ENCODE assay signal across 13 cellular contexts in genomic region chr6:79601020-79601609, GRCh38. TPM values are rescaled to one million over a fixed set of nuclear protein-coding genes. Genes with fewer than 3 reads are reported as not detected.
DNase-seq lines count a peak whose midpoint lies in the region; ATAC-seq and TF ChIP-seq lines count a peak whose summit lies in the region.
"Had no signal": no experiment of that assay in that cellular context is flagged by ENCODE, and none has a peak within 500 bp of the region (broad histone marks: within the 10 kb centered on the region; RNA-seq: fewer than 3 reads in every experiment).

No MANE protein-coding gene starts in this region.

- peak overlapping the region; percentile 61 for H3K27ac Mint-ChIP-seq in osteocyte (ENCODE audit: unreplicated experiment)
- H3K27ac Mint-ChIP-seq in naive thymus-derived CD4-positive, alpha-beta T cell, result no peak overlapping the region
- H3K27ac Mint-ChIP-seq: activated CD8-positive, alpha-beta memory T cell treated with anti-CD3 and anti-CD28 coated beads, Interleukin-2, amount 10 ng/mL, durations not matched to agents 7 days and 5 days had no signal

- H3K4me1 ChIP-seq in RWPE2 (ENCODE audit: insufficient read depth, poor library complexity, severe bottlenecking), result peaks cover 3% of the 10 kb centered on the region
- no peaks in the 10 kb centered on the region for H3K4me1 ChIP-seq in naive thymus-derived CD4-positive, alpha-beta T cell (ENCODE audit: control insufficient read depth in 2 of 2, insufficient read depth in 2 of 2, low read length in 2 of 2)
- H3K4me1 ChIP-seq: upper lobe of left lung had no signal

- no peak for TF ChIP-seq POLR2A in erythroblast (IDR thresholded peaks at IDR 0.05; ENCODE audit: low read length)

- no peaks in the 10 kb centered on the region for H3K36me3 ChIP-seq in RWPE2 (ENCODE audit: low read depth)
- no peaks in the 10 kb centered on the region for H3K36me3 ChIP-seq in naive thymus-derived CD4-positive, alpha-beta T cell (ENCODE audit: control insufficient read depth in 2 of 3, insufficient read depth in 3 of 3, low read length in 3 of 3)
- H3K36me3 ChIP-seq: upper lobe of left lung had no signal

- CTCF ChIA-PET in naive thymus-derived CD4-positive, alpha-beta T cell (lab: Charles Lee), result no interaction called here

- no peak overlapping the region for H3K4me3 Mint-ChIP-seq in osteocyte (ENCODE audit: unreplicated experiment)
- H3K4me3 Mint-ChIP-seq in naive thymus-derived CD4-positive, alpha-beta T cell, result no peak overlapping the region
- H3K4me3 Mint-ChIP-seq: activated CD8-positive, alpha-beta memory T cell treated with anti-CD3 and anti-CD28 coated beads, Interleukin-2, amount 10 ng/mL, durations not matched to agents 7 days and 5 days had no signal

- peak; percentile 59 for DNase-seq in EL
- DNase-seq in RWPE2 (ENCODE audit: low spot score), result no peak
- peak; percentile 12 for DNase-seq in epithelial cell of proximal tubule (ENCODE audit: low read depth)
- DNase-seq in osteocyte (ENCODE audit: extremely low spot score, unreplicated experiment), result no peak
- no peak for DNase-seq in erythroblast (lab: John Stamatoyannopoulos, UW)
- DNase-seq in naive thymus-derived CD4-positive, alpha-beta T cell, result no peak
- DNase-seq in islet precursor cell, result no peak
- DNase-seq: activated CD8-positive, alpha-beta memory T cell treated with anti-CD3 and anti-CD28 coated beads, Interleukin-2, amount 10 ng/mL, durations not matched to agents 7 days and 5 days; cerebellar nuclear complex; DND-41; upper lobe of left lung had no signal

- H3K27ac ChIP-seq in RWPE2 (ENCODE audit: poor library complexity, severe bottlenecking), result no peak overlapping the region
- H3K27ac ChIP-seq in naive thymus-derived CD4-positive, alpha-beta T cell (ENCODE audit: low read depth, low read length), result no peak overlapping the region
- H3K27ac ChIP-seq: SK-N-MC, upper lobe of left lung had no signal

- peak; percentile 96 for ATAC-seq in RWPE2 (ENCODE audit: low read depth)
- ATAC-seq in naive thymus-derived CD4-positive, alpha-beta T cell, result no peak
- no peak for ATAC-seq in GM21576 (IDR thresholded peaks at IDR 0.05; ENCODE audit: unreplicated experiment)
- ATAC-seq: activated CD8-positive, alpha-beta memory T cell treated with anti-CD3 and anti-CD28 coated beads, Interleukin-2, amount 10 ng/mL, durations not matched to agents 7 days and 5 days had no signal

- H3K4me1 Mint-ChIP-seq in osteocyte (ENCODE audit: unreplicated experiment), result peaks cover 14% of the 10 kb centered on the region
- H3K4me1 Mint-ChIP-seq in naive thymus-derived CD4-positive, alpha-beta T cell, result peaks cover 0 to 5% (median 0%) of the 10 kb centered on the region in 7 donors
- H3K4me1 Mint-ChIP-seq: activated CD8-positive, alpha-beta memory T cell treated with anti-CD3 and anti-CD28 coated beads, Interleukin-2, amount 10 ng/mL, durations not matched to agents 7 days and 5 days had no signal

- TF ChIP-seq CTCF in RWPE2 (IDR thresholded peaks at IDR 0.05; ENCODE audit: poor library complexity, severe bottlenecking), result no peak
- TF ChIP-seq CTCF in epithelial cell of proximal tubule (conservative IDR thresholded peaks at IDR 0.05; ENCODE audit: low read depth, low read length), result no peak
- no peak for TF ChIP-seq CTCF in osteocyte (IDR thresholded peaks at IDR 0.05)

- no peaks in the 10 kb centered on the region for H3K36me3 Mint-ChIP-seq in osteocyte (ENCODE audit: unreplicated experiment)
- H3K36me3 Mint-ChIP-seq in naive thymus-derived CD4-positive, alpha-beta T cell, result no peaks in the 10 kb centered on the region
- H3K36me3 Mint-ChIP-seq: activated CD8-positive, alpha-beta memory T cell treated with anti-CD3 and anti-CD28 coated beads, Interleukin-2, amount 10 ng/mL, durations not matched to agents 7 days and 5 days had no signal

- no peaks in the 10 kb centered on the region for H3K9me3 ChIP-seq in RWPE2 (ENCODE audit: severe bottlenecking)
- no peaks in the 10 kb centered on the region for H3K9me3 ChIP-seq in naive thymus-derived CD4-positive, alpha-beta T cell (ENCODE audit: control insufficient read depth in 2 of 3, low read length in 3 of 3)
- H3K9me3 ChIP-seq: upper lobe of left lung had no signal

- intact Hi-C loops in naive thymus-derived CD4-positive, alpha-beta T cell (cut with micrococcal nuclease), result no loop called here

- no peaks in the 10 kb centered on the region for H3K27me3 Mint-ChIP-seq in osteocyte (ENCODE audit: unreplicated experiment)
- no peaks in the 10 kb centered on the region for H3K27me3 Mint-ChIP-seq in naive thymus-derived CD4-positive, alpha-beta T cell
- H3K27me3 Mint-ChIP-seq: activated CD8-positive, alpha-beta memory T cell treated with anti-CD3 and anti-CD28 coated beads, Interleukin-2, amount 10 ng/mL, durations not matched to agents 7 days and 5 days had no signal

- H3K27me3 ChIP-seq in RWPE2 (ENCODE audit: insufficient read depth, poor library complexity, severe bottlenecking), result no peaks in the 10 kb centered on the region
- H3K27me3 ChIP-seq in naive thymus-derived CD4-positive, alpha-beta T cell (ENCODE audit: control insufficient read depth in 2 of 2, insufficient read depth in 2 of 2, low read length in 2 of 2), result no peaks in the 10 kb centered on the region
- H3K27me3 ChIP-seq: upper lobe of left lung had no signal

- H3K4me3 ChIP-seq in RWPE2 (ENCODE audit: severe bottlenecking) (no peak overlapping the region), epithelial cell of proximal tubule (ENCODE audit: low read depth, low read length) (no peak overlapping the region)
- H3K4me3 ChIP-seq in naive thymus-derived CD4-positive, alpha-beta T cell (ENCODE audit: low read length), result no peak overlapping the region
- H3K4me3 ChIP-seq: SK-N-MC, upper lobe of left lung had no signal

- POLR2A ChIA-PET in naive thymus-derived CD4-positive, alpha-beta T cell (lab: Charles Lee), result no interaction called here

- peaks cover 14% of the 10 kb centered on the region for H3K9me3 Mint-ChIP-seq in osteocyte (ENCODE audit: unreplicated experiment)
- H3K9me3 Mint-ChIP-seq in naive thymus-derived CD4-positive, alpha-beta T cell, result peaks cover 0 to 3% (median 0%) of the 10 kb centered on the region in 11 donors

RNA-seq across cellular contexts. Expression of gene SH3BGRL2, which starts 30.0 kb away (rescaled TPM):
- total RNA-seq in epithelial cell of proximal tubule, result 10.3 and 13.9 TPM in 2 replicates
- 1.5 and 1.9 TPM in 2 replicates for total RNA-seq in osteocyte
- 1 to 10 TPM in 3 of 5 experiments, under 1 TPM in 2; 0.17 to 2.9 (median 1.8) TPM for total RNA-seq in naive thymus-derived CD4-positive, alpha-beta T cell
- polyA plus RNA-seq in naive thymus-derived CD4-positive, alpha-beta T cell, result under 1 TPM; 0.37 to 0.74 TPM

Comparison
In these comparisons a context has a peak if more than half of its experiments do, and no peak if none do; other contexts are left out.
1. DNase-seq: peak in EL (single experiment) and epithelial cell of proximal tubule (single experiment); none in RWPE2 (single experiment), osteocyte (single experiment), erythroblast (0 of 2), naive thymus-derived CD4-positive, alpha-beta T cell (0 of 9) and islet precursor cell (single experiment).